In the genomic region with DNA sequence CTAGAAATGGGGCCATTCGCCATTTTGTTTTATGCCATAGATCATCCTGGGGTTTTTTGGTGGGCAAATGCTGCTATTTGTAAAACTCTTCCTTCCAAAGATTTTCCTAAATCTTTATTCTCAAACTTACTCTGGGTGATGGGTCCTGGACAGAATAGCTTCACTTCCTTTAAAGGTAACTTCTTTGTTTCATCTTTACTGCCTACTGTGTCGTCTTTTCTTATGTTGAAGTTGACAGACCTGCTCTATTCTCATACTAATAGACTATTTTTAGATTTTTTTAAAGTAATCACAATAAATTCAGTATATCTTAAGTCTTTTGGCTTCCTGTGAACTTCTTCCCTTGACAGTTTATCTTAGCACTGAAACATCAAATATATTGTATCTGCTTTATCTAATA, we compare ENCODE assay signal across 25 cellular contexts.
"Had no signal": no experiment of that assay in that cellular context is flagged by ENCODE, and none has a peak within 500 bp of the region (broad histone marks: within the 10 kb centered on the region; RNA-seq: fewer than 3 reads in every experiment).

No MANE protein-coding gene starts in this region.

- ATAC-seq: activated naive CD8-positive, alpha-beta T cell treated with anti-CD3 and anti-CD28 coated beads, Interleukin-2, amount 50 U/mL, for 24 hours; activated T-cell treated with anti-CD3 and anti-CD28 coated beads, Interleukin-2, amount 50 U/mL, for 72 hours; body of pancreas; left lobe of liver; natural killer cell; stimulated activated naive CD8-positive, alpha-beta T cell treated with anti-CD3 and anti-CD28 coated beads, Interleukin-15, amount 100 ng/mL, for 72 hours; T-helper 17 cell had no signal

- H3K4me3 Mint-ChIP-seq: activated CD4-positive, alpha-beta memory T cell treated with anti-CD3 and anti-CD28 coated beads for 36 hours; activated naive CD4-positive, alpha-beta T cell treated with anti-CD3 and anti-CD28 coated beads, Interleukin-2, amount 10 ng/mL, durations not matched to agents 7 days and 5 days; activated naive CD8-positive, alpha-beta T cell treated with anti-CD3 and anti-CD28 coated beads, Interleukin-2, amount 50 U/mL, for 24 hours; activated T-cell treated with anti-CD3 and anti-CD28 coated beads, Interleukin-2, amount 50 U/mL, for 72 hours; dendritic cell treated with granulocyte-macrophage colony-stimulating factor and Interleukin-4, amounts not matched to agents 40 ng/mL and 50 ng/mL, for 4 days; natural killer cell; stimulated activated naive CD8-positive, alpha-beta T cell treated with anti-CD3 and anti-CD28 coated beads, Interleukin-15, amount 100 ng/mL, for 72 hours; T-helper 17 cell had no signal

- H3K4me3 ChIP-seq: body of pancreas, lung, ovary, prostate gland, uterus had no signal

- H3K27ac Mint-ChIP-seq: activated CD4-positive, alpha-beta memory T cell treated with anti-CD3 and anti-CD28 coated beads for 36 hours; activated naive CD4-positive, alpha-beta T cell treated with anti-CD3 and anti-CD28 coated beads, Interleukin-2, amount 10 ng/mL, durations not matched to agents 7 days and 5 days; activated naive CD8-positive, alpha-beta T cell treated with anti-CD3 and anti-CD28 coated beads, Interleukin-2, amount 50 U/mL, for 24 hours; activated T-cell treated with anti-CD3 and anti-CD28 coated beads, Interleukin-2, amount 50 U/mL, for 72 hours; dendritic cell treated with granulocyte-macrophage colony-stimulating factor and Interleukin-4, amounts not matched to agents 40 ng/mL and 50 ng/mL, for 4 days; natural killer cell; stimulated activated naive CD8-positive, alpha-beta T cell treated with anti-CD3 and anti-CD28 coated beads, Interleukin-15, amount 100 ng/mL, for 72 hours; T-helper 17 cell had no signal

- H3K36me3 Mint-ChIP-seq: activated CD4-positive, alpha-beta memory T cell treated with anti-CD3 and anti-CD28 coated beads for 36 hours; activated naive CD4-positive, alpha-beta T cell treated with anti-CD3 and anti-CD28 coated beads, Interleukin-2, amount 10 ng/mL, durations not matched to agents 7 days and 5 days; natural killer cell had no signal

- H3K27ac ChIP-seq: body of pancreas, neutrophil, ovary, prostate gland had no signal

- H3K4me1 Mint-ChIP-seq: activated naive CD4-positive, alpha-beta T cell treated with anti-CD3 and anti-CD28 coated beads, Interleukin-2, amount 10 ng/mL, durations not matched to agents 7 days and 5 days; activated naive CD8-positive, alpha-beta T cell treated with anti-CD3 and anti-CD28 coated beads, Interleukin-2, amount 50 U/mL, for 24 hours; natural killer cell; stimulated activated naive CD8-positive, alpha-beta T cell treated with anti-CD3 and anti-CD28 coated beads, Interleukin-15, amount 100 ng/mL, for 72 hours; T-helper 17 cell had no signal

- H3K27me3 ChIP-seq: body of pancreas, neutrophil, ovary, uterus had no signal

- H3K36me3 ChIP-seq: neutrophil, ovary, uterus had no signal

- DNase-seq: activated CD4-positive, alpha-beta memory T cell treated with anti-CD3 and anti-CD28 coated beads for 36 hours; activated CD4-positive, alpha-beta T cell treated with anti-CD3 and anti-CD28 coated beads for 48 hours; activated CD4-positive, CD25-positive, alpha-beta regulatory T cell; activated effector memory CD4-positive, alpha-beta T cell treated with Interleukin-2 at 50 U/mL for 16 hours; activated naive CD4-positive, alpha-beta T cell treated with anti-CD3 and anti-CD28 coated beads, Interleukin-2, amount 10 ng/mL, durations not matched to agents 7 days and 5 days; activated naive CD8-positive, alpha-beta T cell treated with anti-CD3 and anti-CD28 coated beads, Interleukin-2, amount 50 U/mL, for 24 hours; activated T-cell treated with anti-CD3 and anti-CD28 coated beads, Interleukin-2, amount 50 U/mL, for 72 hours; body of pancreas; effector CD8-positive, alpha-beta T cell; foreskin melanocyte; kidney; natural killer cell; ovary; stimulated activated CD4-positive, alpha-beta T cell treated with anti-CD3 and anti-CD28 coated beads, Interleukin-12 subunit alpha, Interleukin-12 subunit beta, amount 100 ng/mL, for 4 hours; stimulated activated CD4-positive, alpha-beta T cell treated with anti-CD3 and anti-CD28 coated beads, Interleukin-4, amount 100 ng/mL, for 4 hours; stimulated activated naive CD8-positive, alpha-beta T cell treated with anti-CD3 and anti-CD28 coated beads, Interleukin-15, amount 100 ng/mL, for 72 hours; SW 1271; T-helper 17 cell; trophoblast cell; uterus had no signal

- H3K9me3 Mint-ChIP-seq: activated CD4-positive, alpha-beta memory T cell treated with anti-CD3 and anti-CD28 coated beads for 36 hours; activated naive CD4-positive, alpha-beta T cell treated with anti-CD3 and anti-CD28 coated beads, Interleukin-2, amount 10 ng/mL, durations not matched to agents 7 days and 5 days; activated naive CD8-positive, alpha-beta T cell treated with anti-CD3 and anti-CD28 coated beads, Interleukin-2, amount 50 U/mL, for 24 hours; activated T-cell treated with anti-CD3 and anti-CD28 coated beads, Interleukin-2, amount 50 U/mL, for 72 hours; dendritic cell treated with granulocyte-macrophage colony-stimulating factor and Interleukin-4, amounts not matched to agents 40 ng/mL and 50 ng/mL, for 4 days; natural killer cell; stimulated activated naive CD8-positive, alpha-beta T cell treated with anti-CD3 and anti-CD28 coated beads, Interleukin-15, amount 100 ng/mL, for 72 hours had no signal

- H3K4me1 ChIP-seq: body of pancreas, prostate gland had no signal

- H3K9me3 ChIP-seq: body of pancreas, neutrophil, ovary, prostate gland, uterus had no signal
